Comparison of ENCODE assay signal across 6 cellular contexts in the genomic region with DNA sequence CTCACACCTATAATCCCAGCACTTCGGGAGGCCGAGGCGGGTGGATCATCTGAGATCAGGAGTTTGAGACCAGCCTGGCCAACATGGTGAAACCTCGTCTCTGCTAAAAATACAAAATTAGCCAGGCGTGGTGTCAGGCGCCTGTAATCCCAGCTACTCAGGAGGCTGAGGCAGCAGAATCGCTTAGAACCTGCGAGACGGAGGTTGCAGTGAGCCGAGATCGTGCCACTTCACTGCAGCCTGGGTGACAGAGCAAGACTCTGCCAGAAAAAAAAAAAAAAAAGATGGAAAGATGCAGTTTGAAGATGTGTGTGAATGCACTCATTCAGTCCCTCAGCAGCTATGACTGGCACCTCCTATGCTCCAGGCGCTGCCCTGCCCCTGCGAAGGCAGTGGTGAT. TPM values are rescaled to one million over a fixed set of nuclear protein-coding genes. Genes with fewer than 3 reads are reported as not detected.
"Had no signal": no experiment of that assay in that cellular context is flagged by ENCODE, and none has a peak within 500 bp of the region (broad histone marks: within the 10 kb centered on the region; RNA-seq: fewer than 3 reads in every experiment).

No MANE protein-coding gene starts in this region.

RNA-seq across cellular contexts. Expression of a gene that starts 41.3 kb away (rescaled TPM):
- total RNA-seq: dermis blood vessel endothelial cell, dermis microvascular lymphatic vessel endothelial cell, endothelial cell of umbilical vein, fibroblast of lung, fibroblast of villous mesenchyme, foreskin keratinocyte had no signal
- polyA plus RNA-seq: endothelial cell of umbilical vein, foreskin keratinocyte had no signal
